ENCODE assay signal across 8 cellular contexts in the genomic region with DNA sequence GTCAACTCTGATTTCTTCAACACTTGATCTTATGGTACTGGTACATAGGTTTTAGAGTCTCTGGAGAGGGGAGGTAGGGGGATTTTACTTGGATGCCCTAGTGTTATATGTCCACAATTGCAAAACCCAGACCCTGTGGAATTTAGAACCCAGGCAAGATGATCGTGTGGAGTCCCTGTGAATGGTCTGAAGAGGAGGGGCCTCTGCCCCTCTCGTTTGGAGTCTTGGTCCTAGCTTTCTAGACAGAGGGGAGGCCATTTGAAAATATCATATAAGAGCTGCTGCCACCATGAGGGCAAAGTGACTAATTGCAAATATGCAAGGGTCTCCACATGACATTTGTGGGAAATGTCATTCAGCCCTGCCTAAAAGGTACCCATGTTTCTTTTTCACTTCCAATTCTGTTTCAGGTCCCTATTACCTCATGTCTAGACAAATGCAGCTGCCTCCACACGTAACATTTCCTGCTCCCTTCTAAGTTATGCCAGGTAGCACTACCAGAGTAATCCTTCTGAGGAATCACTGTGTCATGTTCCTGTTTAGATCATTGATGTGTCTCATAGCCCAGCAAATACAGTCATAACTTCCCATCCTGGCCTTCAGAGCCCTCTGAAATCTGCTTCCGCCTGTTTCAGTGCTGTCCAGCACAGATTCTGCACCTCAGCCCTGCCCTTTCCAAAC.
DNase-seq lines count a peak whose midpoint lies in the region; ATAC-seq and TF ChIP-seq lines count a peak whose summit lies in the region.

No MANE protein-coding gene starts in this region.

- H3K4me3 ChIP-seq in prostate gland, result no peak overlapping the region

- intact Hi-C loops in prostate gland (cut with DNase I), result loop anchor here (2.0 kb wide), 1 partner anchor 171 kb away; no protein-coding TSS in a partner anchor

- peak; percentile 54 for DNase-seq in EL
- peak; percentile 42 for DNase-seq in NOMO-1 treated with DMSO at 0.1 percent for 48 hours (lab: John Stamatoyannopoulos, UW; ENCODE audit: unreplicated experiment)
- DNase-seq in globus pallidus (ENCODE audit: low spot score), result peak; percentile 59
- peak; percentile 25 for DNase-seq in prostate gland (ENCODE audit: low spot score)
- no peak for DNase-seq in HK-2 (ENCODE audit: unreplicated experiment)

- peaks cover 36% of the 10 kb centered on the region for H3K4me1 Mint-ChIP-seq in activated T-helper 17 cell treated with anti-CD3 and anti-CD28 coated beads, Interleukin-2, amount 50 U/mL, for 72 hours

- H3K9me3 ChIP-seq in prostate gland, result no peaks in the 10 kb centered on the region

- WGBS in prostate gland, result 16% methylated on average over 4 of the region's 4 CpGs

- peaks cover 14% of the 10 kb centered on the region for H3K4me1 ChIP-seq in prostate gland (replicated peaks)

- H3K9me3 Mint-ChIP-seq in activated T-helper 17 cell treated with anti-CD3 and anti-CD28 coated beads, Interleukin-2, amount 50 U/mL, for 72 hours, result no peaks in the 10 kb centered on the region

- ATAC-seq in GM21360 (IDR thresholded peaks at IDR 0.05; ENCODE audit: unreplicated experiment), result peak; percentile 85
- peak; percentile 71 for ATAC-seq in HG03521 (IDR thresholded peaks at IDR 0.05; ENCODE audit: unreplicated experiment)
- ATAC-seq in activated T-helper 17 cell treated with anti-CD3 and anti-CD28 coated beads, Interleukin-2, amount 50 U/mL, for 72 hours (replicated peaks), result peak; percentile 88

- peaks cover 71% of the 10 kb centered on the region for H3K36me3 Mint-ChIP-seq in activated T-helper 17 cell treated with anti-CD3 and anti-CD28 coated beads, Interleukin-2, amount 50 U/mL, for 72 hours (ENCODE audit: low read depth)

- H3K27ac ChIP-seq in prostate gland, result peak overlapping the region in 1 of 2 donors; percentile 28

- no peaks in the 10 kb centered on the region for H3K27me3 Mint-ChIP-seq in activated T-helper 17 cell treated with anti-CD3 and anti-CD28 coated beads, Interleukin-2, amount 50 U/mL, for 72 hours

- H3K27me3 ChIP-seq in prostate gland (replicated peaks; ENCODE audit: insufficient read depth), result no peaks in the 10 kb centered on the region

- peak overlapping the region; percentile 63 for H3K4me3 Mint-ChIP-seq in activated T-helper 17 cell treated with anti-CD3 and anti-CD28 coated beads, Interleukin-2, amount 50 U/mL, for 72 hours

- H3K36me3 ChIP-seq in prostate gland, result no peaks in the 10 kb centered on the region

- H3K27ac Mint-ChIP-seq in activated T-helper 17 cell treated with anti-CD3 and anti-CD28 coated beads, Interleukin-2, amount 50 U/mL, for 72 hours, result peak overlapping the region; percentile 67

- no peak for TF ChIP-seq POLR2A in prostate gland (IDR thresholded peaks at IDR 0.05)

- TF ChIP-seq CTCF in prostate gland (IDR thresholded peaks at IDR 0.05), result peak; percentile 14 to 70 (median 52)
